Comparison of ENCODE assay signal across 29 cellular contexts in the genomic region with DNA sequence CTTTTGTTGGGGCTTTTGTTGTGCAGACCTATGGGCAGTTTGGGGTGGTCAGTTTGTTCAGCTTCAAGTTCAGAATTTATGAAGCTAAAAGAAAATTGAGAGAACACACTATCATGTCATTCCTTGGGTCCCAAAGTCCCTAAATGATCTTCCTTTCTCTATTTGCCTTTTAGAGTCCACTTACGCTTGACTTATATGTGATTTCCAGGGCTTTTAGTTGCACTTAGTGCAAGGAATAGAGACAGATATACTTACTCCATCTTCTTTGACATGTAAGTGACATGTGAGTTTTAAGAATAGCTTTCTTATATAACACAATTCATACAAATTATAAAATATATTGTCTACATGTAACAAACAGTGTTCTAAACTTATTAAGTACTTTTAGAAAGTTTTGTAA.
"Had no signal": no experiment of that assay in that cellular context is flagged by ENCODE, and none has a peak within 500 bp of the region (broad histone marks: within the 10 kb centered on the region; RNA-seq: fewer than 3 reads in every experiment).

No MANE protein-coding gene starts in this region.

- H3K9ac ChIP-seq: neural progenitor cell, parathyroid adenoma had no signal

- H3K27me3 ChIP-seq: neural progenitor cell, ovary, right lobe of liver, sigmoid colon, stomach, thyroid gland, tibial nerve, upper lobe of left lung, vagina had no signal

- H3K4me1 Mint-ChIP-seq: naive B cell; naive thymus-derived CD8-positive, alpha-beta T cell; neural progenitor cell; stimulated activated effector memory CD8-positive, alpha-beta T cell treated with anti-CD3 and anti-CD28 coated beads, Interleukin-12 subunit alpha, Interleukin-12 subunit beta, amount 100 ng/mL, for 72 hours; stimulated activated naive B cell treated with anti-CD40 and anti-IgM and Interleukin-4, amounts not matched to agents 10 μg/mL and 1 μg/mL and 100 μg/mL, for 72 hours had no signal

- H3K4me3 Mint-ChIP-seq: naive B cell; naive thymus-derived CD8-positive, alpha-beta T cell; natural killer cell treated with Interleukin-12 subunit alpha and Interleukin-12 subunit beta and Interleukin-15 and Interleukin-18, amount 100 ng/mL, for 72 hours; nephron progenitor cell; neural progenitor cell; stimulated activated effector memory CD8-positive, alpha-beta T cell treated with anti-CD3 and anti-CD28 coated beads, Interleukin-12 subunit alpha, Interleukin-12 subunit beta, amount 100 ng/mL, for 72 hours; stimulated activated naive B cell treated with anti-CD40 and anti-IgM and Interleukin-4, amounts not matched to agents 10 μg/mL and 1 μg/mL and 100 μg/mL, for 72 hours; stimulated activated naive CD8-positive, alpha-beta T cell treated with anti-CD3 and anti-CD28 coated beads, Interleukin-15, Interleukin-2, amounts not matched to agents 100 ng/mL and 50 ng/mL, for 24 hours had no signal

- H3K4me3 ChIP-seq: neural progenitor cell, ovary, prostate gland, right lobe of liver, sigmoid colon, stomach, thoracic aorta, thyroid gland, tibial nerve, upper lobe of left lung, vagina had no signal

- H3K9me3 ChIP-seq: ovary, prostate gland, right lobe of liver, sigmoid colon, stomach, thoracic aorta, thyroid gland, tibial nerve, upper lobe of left lung, vagina had no signal

- H3K36me3 ChIP-seq: neural progenitor cell, ovary, prostate gland, right lobe of liver, sigmoid colon, stomach, thoracic aorta, thyroid gland, tibial nerve, upper lobe of left lung, vagina had no signal

- H3K27ac Mint-ChIP-seq: naive B cell; naive thymus-derived CD8-positive, alpha-beta T cell; natural killer cell treated with Interleukin-12 subunit alpha and Interleukin-12 subunit beta and Interleukin-15 and Interleukin-18, amount 100 ng/mL, for 72 hours; nephron progenitor cell; neural progenitor cell; stimulated activated effector memory CD8-positive, alpha-beta T cell treated with anti-CD3 and anti-CD28 coated beads, Interleukin-12 subunit alpha, Interleukin-12 subunit beta, amount 100 ng/mL, for 72 hours; stimulated activated naive B cell treated with anti-CD40 and anti-IgM and Interleukin-4, amounts not matched to agents 10 μg/mL and 1 μg/mL and 100 μg/mL, for 72 hours; stimulated activated naive CD8-positive, alpha-beta T cell treated with anti-CD3 and anti-CD28 coated beads, Interleukin-15, Interleukin-2, amounts not matched to agents 100 ng/mL and 50 ng/mL, for 24 hours had no signal

- H3K79me2 ChIP-seq: parathyroid adenoma had no signal

- DNase-seq: naive B cell; naive thymus-derived CD8-positive, alpha-beta T cell; nephron progenitor cell; occipital lobe; ovary; posterior cingulate gyrus; right cardiac atrium; right lobe of liver; sigmoid colon; small intestine; stimulated activated CD4-positive, alpha-beta T cell treated with anti-CD3 and anti-CD28 coated beads, Interleukin-15, amount 100 ng/mL, for 24 hours; stimulated activated CD4-positive, alpha-beta T cell treated with anti-CD3 and anti-CD28 coated beads, Interleukin-2, amount 100 ng/mL, for 24 hours; stimulated activated CD4-positive, alpha-beta T cell treated with anti-CD3 and anti-CD28 coated beads, Interleukin-2, amount 100 ng/mL, for 48 hours; stimulated activated CD4-positive, alpha-beta T cell treated with anti-CD3 and anti-CD28 coated beads, Interleukin-4, amount 100 ng/mL, for 24 hours; stimulated activated naive B cell treated with anti-CD40 and anti-IgM and Interleukin-4, amounts not matched to agents 10 μg/mL and 1 μg/mL and 100 μg/mL, for 72 hours; stimulated activated naive CD4-positive, alpha-beta T cell treated with Interleukin-2 at 50 U/mL for 16 hours; stomach; thyroid gland; trophoblast cell; upper lobe of left lung had no signal

- H3K4me1 ChIP-seq: neural progenitor cell, parathyroid adenoma, prostate gland, right lobe of liver, sigmoid colon, stomach, thyroid gland, tibial nerve, upper lobe of left lung, vagina had no signal

- H3K4me2 ChIP-seq: neural progenitor cell had no signal

- ATAC-seq: naive thymus-derived CD8-positive, alpha-beta T cell; natural killer cell treated with Interleukin-12 subunit alpha and Interleukin-12 subunit beta and Interleukin-15 and Interleukin-18, amount 100 ng/mL, for 72 hours; right cardiac atrium; right lobe of liver; stimulated activated effector memory CD8-positive, alpha-beta T cell treated with anti-CD3 and anti-CD28 coated beads, Interleukin-12 subunit alpha, Interleukin-12 subunit beta, amount 100 ng/mL, for 72 hours; stimulated activated naive B cell treated with anti-CD40 and anti-IgM and Interleukin-4, amounts not matched to agents 10 μg/mL and 1 μg/mL and 100 μg/mL, for 72 hours had no signal

- H3K27ac ChIP-seq: neural progenitor cell, ovary, parathyroid adenoma, prostate gland, right lobe of liver, sigmoid colon, stomach, thoracic aorta, thyroid gland, tibial nerve, upper lobe of left lung, vagina had no signal

- H3K36me3 Mint-ChIP-seq: naive B cell; naive thymus-derived CD8-positive, alpha-beta T cell; natural killer cell treated with Interleukin-12 subunit alpha and Interleukin-12 subunit beta and Interleukin-15 and Interleukin-18, amount 100 ng/mL, for 72 hours; neural progenitor cell; stimulated activated effector memory CD8-positive, alpha-beta T cell treated with anti-CD3 and anti-CD28 coated beads, Interleukin-12 subunit alpha, Interleukin-12 subunit beta, amount 100 ng/mL, for 72 hours; stimulated activated naive B cell treated with anti-CD40 and anti-IgM and Interleukin-4, amounts not matched to agents 10 μg/mL and 1 μg/mL and 100 μg/mL, for 72 hours had no signal

- H3K27me3 Mint-ChIP-seq: naive B cell; naive thymus-derived CD8-positive, alpha-beta T cell; natural killer cell treated with Interleukin-12 subunit alpha and Interleukin-12 subunit beta and Interleukin-15 and Interleukin-18, amount 100 ng/mL, for 72 hours; stimulated activated naive B cell treated with anti-CD40 and anti-IgM and Interleukin-4, amounts not matched to agents 10 μg/mL and 1 μg/mL and 100 μg/mL, for 72 hours; stimulated activated naive CD8-positive, alpha-beta T cell treated with anti-CD3 and anti-CD28 coated beads, Interleukin-15, Interleukin-2, amounts not matched to agents 100 ng/mL and 50 ng/mL, for 24 hours had no signal

- H3K9me3 Mint-ChIP-seq: nephron progenitor cell; neural progenitor cell; stimulated activated effector memory CD8-positive, alpha-beta T cell treated with anti-CD3 and anti-CD28 coated beads, Interleukin-12 subunit alpha, Interleukin-12 subunit beta, amount 100 ng/mL, for 72 hours; stimulated activated naive B cell treated with anti-CD40 and anti-IgM and Interleukin-4, amounts not matched to agents 10 μg/mL and 1 μg/mL and 100 μg/mL, for 72 hours had no signal

- H2AFZ ChIP-seq: neural progenitor cell, parathyroid adenoma had no signal
